In genomic region chr3:42667096-42667522, GRCh38 we compare ENCODE assay signal across 19 cellular contexts. TPM values are rescaled to one million over a fixed set of nuclear protein-coding genes. Genes with fewer than 3 reads are reported as not detected.
A peak's percentile ranks its signal among the peaks of the same experiment; 100 is the strongest.
DNase-seq lines count a peak whose midpoint lies in the region; ATAC-seq and TF ChIP-seq lines count a peak whose summit lies in the region.
"Had no signal": no experiment of that assay in that cellular context is flagged by ENCODE, and none has a peak within 500 bp of the region (broad histone marks: within the 10 kb centered on the region; RNA-seq: fewer than 3 reads in every experiment).

No MANE protein-coding gene starts in this region.

- H3K4me1 Mint-ChIP-seq in HFFc6 (ENCODE audit: low read depth): peaks cover 7% of the 10 kb centered on the region; the same call in 1 of the 2 replicates
- H3K4me1 Mint-ChIP-seq in progenitor cell of endocrine pancreas (ENCODE audit: low read depth): no peaks in the 10 kb centered on the region
- H3K4me1 Mint-ChIP-seq: activated naive CD4-positive, alpha-beta T cell treated with anti-CD3 and anti-CD28 coated beads, Interleukin-2, amount 50 U/mL, for 24 hours had no signal

- peaks cover 16% of the 10 kb centered on the region for H3K27me3 Mint-ChIP-seq in HFFc6 (ENCODE audit: insufficient read depth)
- H3K27me3 Mint-ChIP-seq in progenitor cell of endocrine pancreas: peaks cover 5% of the 10 kb centered on the region
- H3K27me3 Mint-ChIP-seq: activated naive CD4-positive, alpha-beta T cell treated with anti-CD3 and anti-CD28 coated beads, Interleukin-2, amount 50 U/mL, for 24 hours had no signal

- peak in 6 of 8 donors; percentile 3 to 20 (median 8) for ATAC-seq in heart right ventricle
- no peak for ATAC-seq in HG02610 (IDR thresholded peaks at IDR 0.05; ENCODE audit: unreplicated experiment)
- ATAC-seq in GM21786 (IDR thresholded peaks at IDR 0.05; ENCODE audit: unreplicated experiment): no peak
- no peak for ATAC-seq in HG03025 (IDR thresholded peaks at IDR 0.05; ENCODE audit: low FRiP score, unreplicated experiment)
- ATAC-seq: body of pancreas, esophagus mucosa had no signal

- TF ChIP-seq CTCF in HFFc6 (IDR thresholded peaks at IDR 0.05) (no peak), heart right ventricle (IDR thresholded peaks at IDR 0.05) (no peak), progenitor cell of endocrine pancreas (IDR thresholded peaks at IDR 0.05; ENCODE audit: unreplicated experiment) (no peak)

- peak overlapping the region in 9 of 10 donors; percentile 56 to 81 (median 76) for H3K27ac ChIP-seq in heart right ventricle
- H3K27ac ChIP-seq: body of pancreas had no signal

- H3K36me3 ChIP-seq in heart right ventricle: peaks cover 0 to 15% (median 0%) of the 10 kb centered on the region in 9 donors

- 55 to 59% methylated on average over 7 of the region's 7 CpGs for WGBS in heart right ventricle, 2 donors

- intact Hi-C loops in heart right ventricle (cut with DNase I): no loop called here

- no peaks in the 10 kb centered on the region for H3K27me3 ChIP-seq in heart right ventricle
- H3K27me3 ChIP-seq: body of pancreas, stomach had no signal

- peaks cover 8 to 35% (median 31%) of the 10 kb centered on the region in 9 donors for H3K4me1 ChIP-seq in heart right ventricle
- H3K4me1 ChIP-seq: body of pancreas had no signal

- H3K27ac Mint-ChIP-seq in HFFc6 (0 out of 2 replicates have a peak overlapping the region, but pooled peaks have one; percentile 43), progenitor cell of endocrine pancreas (no peak overlapping the region)
- H3K27ac Mint-ChIP-seq: activated naive CD4-positive, alpha-beta T cell treated with anti-CD3 and anti-CD28 coated beads, Interleukin-2, amount 50 U/mL, for 24 hours; nephron had no signal

- H3K4me3 Mint-ChIP-seq in HFFc6 (no peak overlapping the region), progenitor cell of endocrine pancreas (ENCODE audit: low read depth) (no peak overlapping the region)
- H3K4me3 Mint-ChIP-seq: activated naive CD4-positive, alpha-beta T cell treated with anti-CD3 and anti-CD28 coated beads, Interleukin-2, amount 50 U/mL, for 24 hours; nephron had no signal

- no peaks in the 10 kb centered on the region for H3K36me3 Mint-ChIP-seq in HFFc6 (ENCODE audit: low read depth)
- H3K36me3 Mint-ChIP-seq in progenitor cell of endocrine pancreas (ENCODE audit: insufficient read depth): no peaks in the 10 kb centered on the region
- H3K36me3 Mint-ChIP-seq: activated naive CD4-positive, alpha-beta T cell treated with anti-CD3 and anti-CD28 coated beads, Interleukin-2, amount 50 U/mL, for 24 hours had no signal

- H3K9me3 Mint-ChIP-seq in HFFc6 (no peaks in the 10 kb centered on the region), progenitor cell of endocrine pancreas (ENCODE audit: low read depth) (no peaks in the 10 kb centered on the region)
- H3K9me3 Mint-ChIP-seq: activated naive CD4-positive, alpha-beta T cell treated with anti-CD3 and anti-CD28 coated beads, Interleukin-2, amount 50 U/mL, for 24 hours; nephron had no signal

- DNase-seq in AG20443 (ENCODE audit: low spot score): peak; percentile 9
- DNase-seq in HFFc6: no peak
- no peak for DNase-seq in heart right ventricle
- peak; percentile 7 for DNase-seq in progenitor cell of endocrine pancreas (ENCODE audit: low spot score, unreplicated experiment)
- no peak for DNase-seq in DMS114 treated with DMSO at 0.1 percent for 48 hours (lab: John Stamatoyannopoulos, UW; ENCODE audit: unreplicated experiment)
- DNase-seq: activated CD4-positive, CD25-positive, alpha-beta regulatory T cell; body of pancreas; Calu3; mammary epithelial cell; SHP77 treated with DMSO at 0.1 percent for 48 hours; stomach had no signal

- peaks cover 0 to 4% (median 0%) of the 10 kb centered on the region in 11 donors for H3K9me3 ChIP-seq in heart right ventricle
- H3K9me3 ChIP-seq: body of pancreas, stomach had no signal

- H3K4me3 ChIP-seq in heart right ventricle: no peak overlapping the region
- H3K4me3 ChIP-seq: body of pancreas, stomach had no signal

RNA-seq across cellular contexts. Expression of gene ZBTB47, which starts 13.6 kb away (rescaled TPM):
- total RNA-seq in HFFc6 (2021; fragmentation: NEBNext Ultra II Directional; extraction: Animal tissue kit (Norgen Biotek cat#: 25700)): 10 to 100 TPM; 26.3 to 35.7 (median 29.3) TPM
- total RNA-seq in heart right ventricle: 100 to 1,000 TPM in 9 of 10 donors, 10 to 100 TPM in 1; 86.7 to 145 (median 112) TPM
- 10 to 100 TPM; 52.2 to 68.9 TPM for polyA plus RNA-seq in heart right ventricle
- total RNA-seq in progenitor cell of endocrine pancreas: 9.1 and 9.7 TPM in 2 replicates

RNA-seq across cellular contexts. Expression of gene KLHL40, which starts 18.2 kb away (rescaled TPM):
- total RNA-seq in HFFc6 (2021; fragmentation: NEBNext Ultra II Directional; extraction: Animal tissue kit (Norgen Biotek cat#: 25700)): not detected
- total RNA-seq in heart right ventricle (1 to 10 TPM in 3 of 10 donors, under 1 TPM in 7; 0.26 to 1.6 (median 0.85) TPM), progenitor cell of endocrine pancreas (not detected in 2 replicates)
- polyA plus RNA-seq in heart right ventricle: 1 to 10 TPM in 1 of 2 donors, under 1 TPM in 1; 0.51 to 8.3 TPM
- total RNA-seq: body of pancreas; Calu3; esophagus mucosa; mammary epithelial cell; renal cortical epithelial cell; T-helper 2 cell treated with Interferon-gamma antibody and Interleukin-4, amounts not matched to agents 100 ng/mL and 5 ng/mL, for 36 hours had no signal
- polyA plus RNA-seq: mammary epithelial cell had no signal

RNA-seq across cellular contexts. Expression of gene HHATL, which starts 35.5 kb away (rescaled TPM):
- total RNA-seq in HFFc6 (2021; fragmentation: NEBNext Ultra II Directional; extraction: Animal tissue kit (Norgen Biotek cat#: 25700)): not detected
- total RNA-seq in heart right ventricle (100 to 1,000 TPM; 390 to 998 (median 624) TPM), progenitor cell of endocrine pancreas (not detected in 2 replicates)
- 1,000 to 10,000 TPM in 1 of 2 donors, 100 to 1,000 TPM in 1; 332 to 2,035 TPM for polyA plus RNA-seq in heart right ventricle
- total RNA-seq: Calu3; esophagus mucosa; mammary epithelial cell; renal cortical epithelial cell; stomach; T-helper 2 cell treated with Interferon-gamma antibody and Interleukin-4, amounts not matched to agents 100 ng/mL and 5 ng/mL, for 36 hours had no signal
- polyA plus RNA-seq: mammary epithelial cell had no signal

Comparison
In these comparisons a context has a peak if more than half of its experiments do, and no peak if none do; other contexts are left out.
1. DNase-seq: peak in AG20443 (single experiment) and progenitor cell of endocrine pancreas (single experiment); none in HFFc6 (single experiment), heart right ventricle (0 of 2) and DMS114 treated with DMSO at 0.1 percent for 48 hours (single experiment).
2. ATAC-seq: peak in heart right ventricle (6 of 8); none in HG02610 (single experiment), GM21786 (single experiment) and HG03025 (single experiment).
3. RNA of gene HHATL, which starts 35.5 kb away (total RNA-seq): 390 to 998 TPM in heart right ventricle; not detected in HFFc6 and not detected in progenitor cell of endocrine pancreas; every median in the first group is over 100 times any median in the second.